23 cellular contexts compared by ENCODE assay signal in the genomic region with DNA sequence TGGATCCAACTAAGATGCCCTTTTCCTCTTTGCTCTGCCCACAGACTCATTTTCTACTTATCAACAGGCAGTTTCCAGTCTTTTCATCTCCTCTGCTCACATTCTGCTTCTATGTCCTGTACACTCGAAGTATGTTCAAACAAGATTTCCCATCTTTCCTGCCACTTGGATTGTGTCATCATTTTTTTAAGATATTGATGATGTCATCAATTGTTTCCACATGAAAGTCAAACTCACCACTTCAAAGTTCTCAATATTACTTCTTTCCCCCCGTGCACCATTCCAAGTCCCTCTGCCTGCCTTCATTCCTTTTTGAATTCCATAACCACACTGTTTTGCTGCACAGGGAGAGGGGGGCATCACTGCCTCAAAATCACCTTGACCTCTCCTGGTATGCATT.
"Had no signal": no experiment of that assay in that cellular context is flagged by ENCODE, and none has a peak within 500 bp of the region (broad histone marks: within the 10 kb centered on the region; RNA-seq: fewer than 3 reads in every experiment).

No MANE protein-coding gene starts in this region.

- H3K4me1 ChIP-seq: SJSA1 had no signal

- H3K27me3 ChIP-seq: SJSA1 had no signal

- H3K4me3 ChIP-seq: SJSA1, SK-N-MC had no signal

- DNase-seq: NCI-H1092 treated with DMSO at 0.1 percent for 48 hours, NCI-H1436, NCI-H187, NCI-H2029, NCI-H2081 treated with DMSO at 0.1 percent for 48 hours, NCI-H2171, NCI-H226, NCI-H446, NCI-H510A, NCI-H524 treated with DMSO at 0.1 percent for 48 hours, NCI-H69, NCI-H774, Right ventricle myocardium superior, RPMI8226, SIG-M5, SW 1271, T-cell had no signal

- H3K4me2 ChIP-seq: KMS-11 had no signal

- H3K36me3 ChIP-seq: SJSA1 had no signal

- ATAC-seq: T-cell had no signal

- H3K9me3 ChIP-seq: SJSA1 had no signal

- H3K27ac ChIP-seq: HL-60, KMS-11, SJSA1, SK-N-MC had no signal

- H3K9ac ChIP-seq: KMS-11 had no signal

- FAIRE-seq: HTR-8/SVneo, RCC 7860 had no signal
